29 cellular contexts compared by ENCODE assay signal in the genomic region with DNA sequence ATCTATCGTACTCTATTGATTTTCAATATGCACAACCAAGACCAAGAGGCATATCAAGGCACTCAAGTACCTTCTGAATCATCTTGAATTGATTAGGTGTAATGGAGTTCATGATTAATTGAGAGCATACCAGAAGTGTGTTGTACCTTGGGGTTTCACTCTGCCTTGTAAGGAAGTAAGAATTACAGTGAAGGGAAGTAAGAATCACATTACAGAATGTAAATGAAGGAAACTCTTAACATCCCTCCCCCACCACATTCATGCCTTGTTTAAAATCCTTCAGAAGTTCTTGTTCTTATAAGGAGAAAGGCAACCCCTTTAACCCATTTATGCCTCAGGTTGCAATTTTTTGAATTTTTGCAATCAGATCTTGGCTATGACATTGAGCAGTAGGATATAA. TPM values are rescaled to one million over a fixed set of nuclear protein-coding genes. Genes with fewer than 3 reads are reported as not detected.
"Had no signal": no experiment of that assay in that cellular context is flagged by ENCODE, and none has a peak within 500 bp of the region (broad histone marks: within the 10 kb centered on the region; RNA-seq: fewer than 3 reads in every experiment).

No MANE protein-coding gene starts in this region.

- H3K27me3 ChIP-seq: hepatocyte, right lobe of liver, thyroid gland had no signal

- H3K4me2 ChIP-seq: hepatocyte had no signal

- ATAC-seq: activated CD4-positive, alpha-beta T cell treated with anti-CD3 and anti-CD28 coated beads for 36 hours; activated naive CD4-positive, alpha-beta T cell treated with anti-CD3 and anti-CD28 coated beads, Interleukin-2, amount 50 U/mL, for 72 hours; activated T-helper 17 cell treated with anti-CD3 and anti-CD28 coated beads, Interleukin-2, amount 50 U/mL, for 72 hours; esophagus mucosa; left cardiac atrium; pancreas; right lobe of liver had no signal

- H3K4me1 Mint-ChIP-seq: activated CD4-positive, alpha-beta T cell treated with anti-CD3 and anti-CD28 coated beads for 36 hours; activated T-helper 17 cell treated with anti-CD3 and anti-CD28 coated beads, Interleukin-2, amount 50 U/mL, for 72 hours; memory B cell had no signal

- H3K27me3 Mint-ChIP-seq: activated CD4-positive, alpha-beta T cell treated with anti-CD3 and anti-CD28 coated beads for 36 hours; activated T-helper 17 cell treated with anti-CD3 and anti-CD28 coated beads, Interleukin-2, amount 50 U/mL, for 72 hours; memory B cell had no signal

- FAIRE-seq: frontal cortex, islet of Langerhans, pancreas had no signal

- H3K9me3 ChIP-seq: neutrophil, pancreas, right lobe of liver, thyroid gland had no signal

- H3K36me3 ChIP-seq: neutrophil, pancreas, right lobe of liver, thyroid gland had no signal

- H3K36me3 Mint-ChIP-seq: memory B cell had no signal

- DNase-seq: activated CD4-positive, alpha-beta T cell treated with anti-CD3 and anti-CD28 coated beads for 36 hours; activated CD4-positive, alpha-beta T cell treated with anti-CD3 and anti-CD28 coated beads, Interleukin-2, amount 50 U/mL, for 4 hours; activated CD8-positive, alpha-beta memory T cell treated with anti-CD3 and anti-CD28 coated beads for 24 hours; activated CD8-positive, alpha-beta memory T cell treated with anti-CD3 and anti-CD28 coated beads, Interleukin-2, amount 50 U/mL, for 4 hours; activated T-cell treated with anti-CD3 and anti-CD28 coated beads, Interleukin-2, amount 50 U/mL, for 24 hours; aorta; central memory CD4-positive, alpha-beta T cell; dermis blood vessel endothelial cell; effector CD8-positive, alpha-beta T cell; glutamatergic neuron; left cardiac atrium; pancreas; right lobe of liver; stimulated activated CD4-positive, alpha-beta T cell treated with anti-CD3 and anti-CD28 coated beads, Interleukin-1b, Interleukin-23, amount 100 ng/mL, for 48 hours; substantia nigra; thyroid gland had no signal

- H3K4me3 Mint-ChIP-seq: activated CD4-positive, alpha-beta T cell treated with anti-CD3 and anti-CD28 coated beads for 36 hours; activated T-cell treated with anti-CD3 and anti-CD28 coated beads, Interleukin-2, amount 50 U/mL, for 24 hours; activated T-helper 17 cell treated with anti-CD3 and anti-CD28 coated beads, Interleukin-2, amount 50 U/mL, for 72 hours; memory B cell; nephron; stimulated activated naive CD8-positive, alpha-beta T cell treated with anti-CD3 and anti-CD28 coated beads, Interleukin-15, Interleukin-2, amounts not matched to agents 100 ng/mL and 50 ng/mL, for 24 hours had no signal

- H3K27ac ChIP-seq: hepatocyte, neutrophil, pancreas, right lobe of liver, skin epidermis had no signal

- H3K27ac Mint-ChIP-seq: activated CD4-positive, alpha-beta T cell treated with anti-CD3 and anti-CD28 coated beads for 36 hours; activated naive CD4-positive, alpha-beta T cell treated with anti-CD3 and anti-CD28 coated beads, Interleukin-2, amount 50 U/mL, for 72 hours; activated T-cell treated with anti-CD3 and anti-CD28 coated beads, Interleukin-2, amount 50 U/mL, for 24 hours; activated T-helper 17 cell treated with anti-CD3 and anti-CD28 coated beads, Interleukin-2, amount 50 U/mL, for 72 hours; memory B cell; nephron; stimulated activated naive CD8-positive, alpha-beta T cell treated with anti-CD3 and anti-CD28 coated beads, Interleukin-15, Interleukin-2, amounts not matched to agents 100 ng/mL and 50 ng/mL, for 24 hours had no signal

- H3K4me3 ChIP-seq: hepatocyte, pancreas, right lobe of liver, skin epidermis, thyroid gland had no signal

- H3K4me1 ChIP-seq: right lobe of liver had no signal

RNA-seq across cellular contexts. Expression of a gene that starts 5.4 kb away (rescaled TPM):
- total RNA-seq: activated CD4-positive, alpha-beta T cell treated with anti-CD3 and anti-CD28 coated beads for 36 hours; activated naive CD4-positive, alpha-beta T cell treated with anti-CD3 and anti-CD28 coated beads, Interleukin-2, amount 50 U/mL, for 72 hours; activated T-helper 17 cell treated with anti-CD3 and anti-CD28 coated beads, Interleukin-2, amount 50 U/mL, for 72 hours; dermis blood vessel endothelial cell; esophagus mucosa; mononuclear cell; myocyte had no signal
